In genomic region chr1:23790696-23791433, GRCh38 we compare ENCODE assay signal across 8 cellular contexts. TPM values are rescaled to one million over a fixed set of nuclear protein-coding genes. Genes with fewer than 3 reads are reported as not detected.
DNase-seq lines count a peak whose midpoint lies in the region; ATAC-seq and TF ChIP-seq lines count a peak whose summit lies in the region.

TSS of gene LYPLA2 (plus strand) at chr1:23791145. CDS start at chr1:23792683, 1,538 bp downstream.

- H3K4me3 Mint-ChIP-seq in activated T-helper 17 cell treated with anti-CD3 and anti-CD28 coated beads, Interleukin-2, amount 50 U/mL, for 72 hours = peak within 1 kb of the TSS; percentile 97
- H3K4me3 Mint-ChIP-seq in naive thymus-derived CD8-positive, alpha-beta T cell = peak within 1 kb of the TSS; percentile 83 to 100 (median 96)
- peak within 1 kb of the TSS; percentile 96 to 100 for H3K4me3 Mint-ChIP-seq in stimulated activated naive B cell treated with anti-CD40 and anti-IgM and Interleukin-4, amounts not matched to agents 10 μg/mL and 1 μg/mL and 100 μg/mL, for 72 hours

- peaks cover 75% of the 10 kb centered on the region for H3K36me3 Mint-ChIP-seq in activated T-helper 17 cell treated with anti-CD3 and anti-CD28 coated beads, Interleukin-2, amount 50 U/mL, for 72 hours (ENCODE audit: low read depth)
- H3K36me3 Mint-ChIP-seq in naive thymus-derived CD8-positive, alpha-beta T cell = peaks cover 0 to 39% (median 8%) of the 10 kb centered on the region in 3 donors
- peaks cover 40 to 69% of the 10 kb centered on the region in 2 donors for H3K36me3 Mint-ChIP-seq in stimulated activated naive B cell treated with anti-CD40 and anti-IgM and Interleukin-4, amounts not matched to agents 10 μg/mL and 1 μg/mL and 100 μg/mL, for 72 hours

- H3K4me2 ChIP-seq in fibroblast of lung (ENCODE audit: extremely low read depth, insufficient read depth, low read length) = peak within 1 kb of the TSS; percentile 88

- H3K4me1 Mint-ChIP-seq in activated T-helper 17 cell treated with anti-CD3 and anti-CD28 coated beads, Interleukin-2, amount 50 U/mL, for 72 hours = peaks cover 12% of the 10 kb centered on the region
- peaks cover 14 to 39% (median 28%) of the 10 kb centered on the region in 4 donors for H3K4me1 Mint-ChIP-seq in naive thymus-derived CD8-positive, alpha-beta T cell
- peaks cover 21 to 51% of the 10 kb centered on the region in 2 donors for H3K4me1 Mint-ChIP-seq in stimulated activated naive B cell treated with anti-CD40 and anti-IgM and Interleukin-4, amounts not matched to agents 10 μg/mL and 1 μg/mL and 100 μg/mL, for 72 hours

- TF ChIP-seq CTCF in fibroblast of lung (conservative IDR thresholded peaks at IDR 0.05 in 1 of 2, IDR thresholded peaks at IDR 0.05 in 1 of 2; ENCODE audit: low read depth in 1 of 2, low read length in 2 of 2) = no peak

- peaks cover 16% of the 10 kb centered on the region for H3K79me2 ChIP-seq in fibroblast of lung (ENCODE audit: control insufficient read depth, insufficient read depth, low read length)

- DNase-seq in DMS 273 treated with DMSO at 0.1 percent for 48 hours (lab: John Stamatoyannopoulos, UW) = peak; percentile 58
- peak; percentile 48 for DNase-seq in KG1 (lab: John Stamatoyannopoulos, UW)
- DNase-seq in RPMI8226 = peak; percentile 96
- DNase-seq in fibroblast of lung (ENCODE audit: low read depth in 2 of 2) = peak; percentile 88 to 89
- peak; percentile 73 to 90 (median 80) for DNase-seq in naive thymus-derived CD8-positive, alpha-beta T cell
- DNase-seq in stimulated activated naive B cell treated with anti-CD40 and anti-IgM and Interleukin-4, amounts not matched to agents 10 μg/mL and 1 μg/mL and 100 μg/mL, for 72 hours = peak; percentile 83

- H3K9me3 ChIP-seq in fibroblast of lung (ENCODE audit: control insufficient read depth, insufficient read depth, low read depth, low read length) = no peaks in the 10 kb centered on the region

- H3K4me3 ChIP-seq in fibroblast of lung (replicated peaks in 1 of 4; ENCODE audit: control extremely low read depth in 1 of 4, insufficient read depth in 1 of 4, low read depth in 3 of 4, low read length in 4 of 4) = peak within 1 kb of the TSS; percentile 55 to 96 (median 84)

- H3K27ac Mint-ChIP-seq in activated T-helper 17 cell treated with anti-CD3 and anti-CD28 coated beads, Interleukin-2, amount 50 U/mL, for 72 hours = peak within 1 kb of the TSS; percentile 94
- peak within 1 kb of the TSS; percentile 93 to 99 (median 96) for H3K27ac Mint-ChIP-seq in naive thymus-derived CD8-positive, alpha-beta T cell
- peak within 1 kb of the TSS; percentile 99 for H3K27ac Mint-ChIP-seq in stimulated activated naive B cell treated with anti-CD40 and anti-IgM and Interleukin-4, amounts not matched to agents 10 μg/mL and 1 μg/mL and 100 μg/mL, for 72 hours

- POLR2A ChIA-PET in naive thymus-derived CD8-positive, alpha-beta T cell (lab: Charles Lee) = interaction anchor here (0.8 to 6.8 kb wide), 7 partner anchors 8 to 34 kb away, joined by 3 to 64 read pairs (median 6); partner anchors contain the start of genes GALE, HMGCL and PITHD1

- H4K20me1 ChIP-seq in fibroblast of lung (ENCODE audit: control insufficient read depth, extremely low read depth, insufficient read depth, low read length) = no peaks in the 10 kb centered on the region

- peak within 1 kb of the TSS; percentile 59 for H3K9ac ChIP-seq in fibroblast of lung (ENCODE audit: insufficient read depth, low read length)

- peak; percentile 48 for ATAC-seq in GM21526 (IDR thresholded peaks at IDR 0.05; ENCODE audit: low FRiP score, unreplicated experiment)
- peak; percentile 95 for ATAC-seq in activated T-helper 17 cell treated with anti-CD3 and anti-CD28 coated beads, Interleukin-2, amount 50 U/mL, for 72 hours (replicated peaks)
- peak; percentile 89 to 90 for ATAC-seq in naive thymus-derived CD8-positive, alpha-beta T cell
- ATAC-seq in stimulated activated naive B cell treated with anti-CD40 and anti-IgM and Interleukin-4, amounts not matched to agents 10 μg/mL and 1 μg/mL and 100 μg/mL, for 72 hours (replicated peaks) = peak; percentile 94 to 96

- peak within 1 kb of the TSS; percentile 72 for H3K27ac ChIP-seq in fibroblast of lung (ENCODE audit: insufficient read depth, low read length)

- peaks cover 7% of the 10 kb centered on the region for H3K36me3 ChIP-seq in fibroblast of lung (ENCODE audit: control insufficient read depth, insufficient read depth, low read length)

- H2AFZ ChIP-seq in fibroblast of lung (ENCODE audit: low read length) = peak within 1 kb of the TSS; percentile 95

- H3K9me3 Mint-ChIP-seq in activated T-helper 17 cell treated with anti-CD3 and anti-CD28 coated beads, Interleukin-2, amount 50 U/mL, for 72 hours = no peaks in the 10 kb centered on the region
- H3K9me3 Mint-ChIP-seq in naive thymus-derived CD8-positive, alpha-beta T cell = no peaks in the 10 kb centered on the region
- no peaks in the 10 kb centered on the region for H3K9me3 Mint-ChIP-seq in stimulated activated naive B cell treated with anti-CD40 and anti-IgM and Interleukin-4, amounts not matched to agents 10 μg/mL and 1 μg/mL and 100 μg/mL, for 72 hours

- no peaks in the 10 kb centered on the region for H3K27me3 ChIP-seq in fibroblast of lung (ENCODE audit: control insufficient read depth, insufficient read depth, low read length)

- H3K4me1 ChIP-seq in fibroblast of lung (ENCODE audit: control insufficient read depth, extremely low read depth, insufficient read depth, low read length) = peaks cover 13% of the 10 kb centered on the region

- no peaks in the 10 kb centered on the region for H3K27me3 Mint-ChIP-seq in activated T-helper 17 cell treated with anti-CD3 and anti-CD28 coated beads, Interleukin-2, amount 50 U/mL, for 72 hours
- no peaks in the 10 kb centered on the region for H3K27me3 Mint-ChIP-seq in naive thymus-derived CD8-positive, alpha-beta T cell
- H3K27me3 Mint-ChIP-seq in stimulated activated naive B cell treated with anti-CD40 and anti-IgM and Interleukin-4, amounts not matched to agents 10 μg/mL and 1 μg/mL and 100 μg/mL, for 72 hours = no peaks in the 10 kb centered on the region

RNA-seq across cellular contexts. Expression of gene LYPLA2, which starts in this region (rescaled TPM):
- total RNA-seq in activated T-helper 17 cell treated with anti-CD3 and anti-CD28 coated beads, Interleukin-2, amount 50 U/mL, for 72 hours = 10 to 100 TPM; 70.0 to 94.8 TPM
- total RNA-seq in fibroblast of lung = 27.5 and 29.2 TPM in 2 replicates
- polyA plus RNA-seq in fibroblast of lung = 20.4 and 29.1 TPM in 2 replicates
- 25.1 and 44.1 TPM in 2 replicates for polyA plus RNA-seq in fibroblast of lung (2012)
- 18.8 and 36.4 TPM in 2 replicates for polyA minus RNA-seq in fibroblast of lung (ENCODE audit: low replicate concordance)
- total RNA-seq in naive thymus-derived CD8-positive, alpha-beta T cell = 10 to 100 TPM; 52.9 to 62.5 TPM
- polyA plus RNA-seq in naive thymus-derived CD8-positive, alpha-beta T cell = 100 to 1,000 TPM in 2 of 3 donors, 10 to 100 TPM in 1; 90.3 to 104 (median 101) TPM

Comparison
In these comparisons a context has a peak if more than half of its experiments do, and no peak if none do; other contexts are left out.
1. Peak in every context shown above with its lines: DNase-seq, ATAC-seq, H3K4me3 ChIP-seq and H3K27ac ChIP-seq.